In genomic region chr2:161426788-161427412, GRCh38 we compare ENCODE assay signal across 10 cellular contexts. TPM values are rescaled to one million over a fixed set of nuclear protein-coding genes. Genes with fewer than 3 reads are reported as not detected.
DNase-seq lines count a peak whose midpoint lies in the region; ATAC-seq, FAIRE-seq and TF ChIP-seq lines count a peak whose summit lies in the region.
"Had no signal": no experiment of that assay in that cellular context is flagged by ENCODE, and none has a peak within 500 bp of the region (broad histone marks: within the 10 kb centered on the region; RNA-seq: fewer than 3 reads in every experiment).

No MANE protein-coding gene starts in this region.

- POLR2A ChIA-PET in A549 (lab: Yijun Ruan, JAX), result no interaction called here

- H3K4me2 ChIP-seq in A549 (peak overlapping the region; percentile 57), mammary epithelial cell (ENCODE audit: insufficient read depth, low read depth, low read length) (peak overlapping the region; percentile 77)

- H2AFZ ChIP-seq in mammary epithelial cell (ENCODE audit: low read depth, low read length), result peak overlapping the region; percentile 68

- no peak for TF ChIP-seq RAD21 in A549 (conservative IDR thresholded peaks at IDR 0.05 in 1 of 2, IDR thresholded peaks at IDR 0.05 in 1 of 2)

- H3K79me2 ChIP-seq in mammary epithelial cell (ENCODE audit: insufficient read depth, low read length), result no peaks in the 10 kb centered on the region

- CTCF ChIA-PET in A549 (lab: Yijun Ruan, JAX), result no interaction called here
- CTCF ChIA-PET in mammary epithelial cell (lab: Charles Lee; ENCODE audit: low non-redundant PET), result no interaction called here

- H4K20me1 ChIP-seq in mammary epithelial cell (ENCODE audit: insufficient read depth, low read length), result peaks cover 2% of the 10 kb centered on the region

- H3K4me3 ChIP-seq in A549 (0 out of 3 replicates have a peak overlapping the region, but pooled peaks have one; percentile 26), mammary epithelial cell (replicated peaks in 1 of 3; ENCODE audit: insufficient read depth in 1 of 3, low read depth in 2 of 3, low read length in 3 of 3) (peak overlapping the region in 2 of 3 experiments; percentile 15 to 35)
- H3K4me3 ChIP-seq: lower lobe of right lung had no signal

- TF ChIP-seq POLR2A in A549 (IDR thresholded peaks at IDR 0.05; ENCODE audit: low read length), result no peak

- H3K27me3 ChIP-seq in mammary epithelial cell (ENCODE audit: insufficient read depth, low read length), result peaks cover 58% of the 10 kb centered on the region

- no peak for DNase-seq in A549 (ENCODE audit: low read depth in 1 of 2, low spot score in 1 of 2)
- DNase-seq in GM13977 (ENCODE audit: low spot score), result peak; percentile 28
- peak; percentile 21 for DNase-seq in mammary epithelial cell
- peak; percentile 42 to 49 for DNase-seq in lung microvascular endothelial cell (ENCODE audit: low read depth in 2 of 2)
- DNase-seq in NCI-H1048 (lab: John Stamatoyannopoulos, UW), result no peak
- no peak for DNase-seq in globus pallidus (ENCODE audit: low spot score)
- DNase-seq in KG1 (lab: John Stamatoyannopoulos, UW), result no peak
- no peak for DNase-seq in NCI-H510A treated with DMSO at 0.1 percent for 48 hours (lab: John Stamatoyannopoulos, UW)
- DNase-seq: lower lobe of right lung had no signal

- dilution Hi-C loops in mammary epithelial cell (cut with HindIII; ENCODE audit: low sequenced_read_pairs), result no loop called here

- H3K36me3 ChIP-seq in mammary epithelial cell (ENCODE audit: insufficient read depth, low read length), result no peaks in the 10 kb centered on the region
- H3K36me3 ChIP-seq: lower lobe of right lung, upper lobe of left lung had no signal

- H3K27ac ChIP-seq in A549 (no peak overlapping the region), mammary epithelial cell (ENCODE audit: insufficient read depth, low read depth, low read length) (no peak overlapping the region)
- H3K27ac ChIP-seq: lower lobe of right lung, upper lobe of left lung had no signal

- H3K9ac ChIP-seq in mammary epithelial cell (ENCODE audit: insufficient read depth, low read length), result no peak overlapping the region

- TF ChIP-seq EP300 in A549 (IDR thresholded peaks at IDR 0.05), result no peak

- peak; percentile 23; the same call in 1 of the 3 replicates for TF ChIP-seq CTCF in A549 (IDR thresholded peaks at IDR 0.05)
- TF ChIP-seq CTCF in GM13977 (IDR thresholded peaks at IDR 0.05; ENCODE audit: extremely low read depth, insufficient read depth, missing control alignments), result peak; percentile 23
- peak; percentile 48 to 51 for TF ChIP-seq CTCF in mammary epithelial cell (conservative IDR thresholded peaks at IDR 0.05 in 1 of 2, IDR thresholded peaks at IDR 0.05 in 1 of 2; ENCODE audit: extremely low read depth in 1 of 2, insufficient read depth in 1 of 2, low read depth in 1 of 2, low read length in 2 of 2)

- H3K4me1 ChIP-seq in A549, result no peaks in the 10 kb centered on the region
- H3K4me1 ChIP-seq in mammary epithelial cell (ENCODE audit: insufficient read depth, low read length), result peaks cover 12% of the 10 kb centered on the region

- in situ Hi-C loops in GM13977 (cut with MboI; ENCODE audit: low pct_unique_long_range_greater_than_20kb, low sequenced_read_pairs, unreplicated experiment), result no loop called here
- in situ Hi-C loops in mammary epithelial cell (cut with MboI; ENCODE audit: low sequenced_read_pairs in 2 of 2), result no loop called here

- ATAC-seq in A549, result 0 out of 6 replicates have a peak, but pooled peaks of 1 of the 2 experiments have one; percentile 22

- WGBS in A549 (ENCODE audit: missing lambda C conversion rate), result 71% methylated on average over 36 of the region's 48 CpGs
- WGBS in mammary epithelial cell (ENCODE audit: low coverage, missing lambda C conversion rate), result 0% methylated on average over 9 of the region's 48 CpGs

- FAIRE-seq in A549 (lab: Jason Lieb, UNC), result no peak

- intact Hi-C loops in mammary epithelial cell (cut with micrococcal nuclease), result no loop called here

- no TSS peak for BruUV-seq in mammary epithelial cell (replicated peaks; lab: Mats Ljungman, UMichigan)

- H3K9me3 ChIP-seq in A549 (no peaks in the 10 kb centered on the region), mammary epithelial cell (replicated peaks; ENCODE audit: insufficient read depth, low read length) (no peaks in the 10 kb centered on the region)
- H3K9me3 ChIP-seq: lower lobe of right lung, upper lobe of left lung had no signal

TF ChIP-seq in A549, 52 proteins besides CTCF, POLR2A, EP300 and RAD21:
- TF ChIP-seq RNF2 (IDR thresholded peaks at IDR 0.05; ENCODE audit: borderline replicate concordance, low read depth) (no peak), MYC (IDR thresholded peaks at IDR 0.05; ENCODE audit: borderline replicate concordance, low read length) (no peak), RFX5 (IDR thresholded peaks at IDR 0.05) (no peak), NPAS2 (CRISPR knock-in tag; IDR thresholded peaks at IDR 0.05; ENCODE audit: borderline replicate concordance) (no peak), MAFK (IDR thresholded peaks at IDR 0.05; ENCODE audit: partially characterized antibody) (no peak), GATA3 (IDR thresholded peaks at IDR 0.05; ENCODE audit: borderline replicate concordance) (no peak), CHD4 (IDR thresholded peaks at IDR 0.05; ENCODE audit: borderline replicate concordance) (no peak), EHMT2 (IDR thresholded peaks at IDR 0.05; ENCODE audit: low read depth) (no peak), RARB (CRISPR knock-in tag; IDR thresholded peaks at IDR 0.05) (no peak), CHD2 (IDR thresholded peaks at IDR 0.05; ENCODE audit: low read length, partially characterized antibody) (no peak), E2F6 (IDR thresholded peaks at IDR 0.05; ENCODE audit: borderline replicate concordance, low read depth) (no peak), PHF8 (IDR thresholded peaks at IDR 0.05; ENCODE audit: borderline replicate concordance, low read depth) (no peak), FOXS1 (CRISPR knock-in tag; IDR thresholded peaks at IDR 0.05) (no peak), HES2 (IDR thresholded peaks at IDR 0.05) (no peak), ZFP36 (IDR thresholded peaks at IDR 0.05; ENCODE audit: borderline replicate concordance, partially characterized antibody) (no peak), ZNF302 (CRISPR knock-in tag; IDR thresholded peaks at IDR 0.05) (no peak), SMC3 (IDR thresholded peaks at IDR 0.05) (no peak), POLR2AphosphoS2 (conservative IDR thresholded peaks at IDR 0.05; ENCODE audit: low read length) (no peak), PBX3 (IDR thresholded peaks at IDR 0.05) (no peak)

RNA-seq across cellular contexts. Expression of gene TBR1, which starts 10.8 kb away (rescaled TPM):
- polyA plus RNA-seq in A549 (2011; rRNA removed) (0.01 TPM in 1 of 2 replicates, not detected in the other), A549 (2017; fragmentation: RNase III; extraction: RNeasy Plus Mini Kit Qiagen cat#74134 plus additional on column Dnase treatment) (0.07 to 0.09 TPM (median 0.09 TPM) in 3 replicates), mammary epithelial cell (not detected)
- polyA plus RNA-seq in A549 (2012; cell fraction: cytosol; rRNA removed), result under 0.01 TPM in 1 of 2 replicates, not detected in the other
- 0.10 and 0.17 TPM in 2 replicates for polyA plus RNA-seq in A549 (2012; cell fraction: nucleus; rRNA removed)
- polyA minus RNA-seq in A549 (2011; rRNA and poly(A)+ RNA removed), result 0.04 and 0.05 TPM in 2 replicates
- total RNA-seq in mammary epithelial cell (under 1 TPM in 1 of 2 donors, not detected in 1; under 0.01 TPM), lung microvascular endothelial cell (under 0.01 TPM in 1 of 2 replicates, not detected in the other)
- not detected for polyA minus RNA-seq in mammary epithelial cell
- total RNA-seq: lower lobe of right lung, upper lobe of left lung had no signal

Comparison
In these comparisons a context has a peak if more than half of its experiments do, and no peak if none do; other contexts are left out.
1. DNase-seq: peak in GM13977 (single experiment), mammary epithelial cell (single experiment) and lung microvascular endothelial cell (2 of 2); none in A549 (0 of 2), NCI-H1048 (single experiment), globus pallidus (single experiment), KG1 (single experiment) and NCI-H510A treated with DMSO at 0.1 percent for 48 hours (single experiment).
2. Peak in every context shown above with its lines, with median percentiles within 50 percentile points of each other: CTCF ChIP-seq.